11 cellular contexts compared by ENCODE assay signal in the genomic region with DNA sequence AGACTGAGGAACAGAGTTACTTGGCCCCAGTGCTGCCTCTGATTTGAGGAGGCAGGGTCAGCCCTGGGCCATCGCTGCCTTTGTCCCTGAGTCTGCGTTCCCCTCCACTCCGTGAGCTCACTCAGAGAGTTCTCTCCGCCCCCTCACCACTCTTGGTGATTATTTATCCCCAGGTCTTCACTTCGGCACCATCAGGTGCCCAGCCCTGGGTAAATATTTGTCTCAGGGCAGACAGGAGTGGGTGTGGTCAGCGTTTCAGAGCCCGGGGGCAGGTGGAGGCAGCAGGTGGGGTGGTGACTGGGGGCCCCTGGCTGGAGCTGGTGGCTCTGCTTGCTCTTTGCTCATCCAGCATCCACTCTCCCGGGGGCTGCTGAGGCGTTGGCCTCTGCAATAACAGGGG. TPM values are rescaled to one million over a fixed set of nuclear protein-coding genes. Genes with fewer than 3 reads are reported as not detected.
A peak's percentile ranks its signal among the peaks of the same experiment; 100 is the strongest.
DNase-seq lines count a peak whose midpoint lies in the region; ATAC-seq, FAIRE-seq and TF ChIP-seq lines count a peak whose summit lies in the region.
"Had no signal": no experiment of that assay in that cellular context is flagged by ENCODE, and none has a peak within 500 bp of the region (broad histone marks: within the 10 kb centered on the region; RNA-seq: fewer than 3 reads in every experiment).

No MANE protein-coding gene starts in this region.

- BruUV-seq in GM12878 (replicated peaks; lab: Mats Ljungman, UMichigan) = no TSS peak

- TF ChIP-seq RAD21 in GM12878 (IDR thresholded peaks at IDR 0.05; ENCODE audit: insufficient read depth, low read depth, low read length) = no peak

- peaks cover 3% of the 10 kb centered on the region; the same call in 1 of the 2 replicates for H4K20me1 ChIP-seq in GM12878 (ENCODE audit: control insufficient read depth, insufficient read depth)

- intact Hi-C loops in GM12878 (cut with micrococcal nuclease; ENCODE audit: unreplicated experiment) = no loop called here
- intact Hi-C loops in stomach (cut with DNase I; ENCODE audit: low total_unique reads) = no loop called here
- intact Hi-C loops in sciatic nerve (cut with DNase I) = loop anchor here (5.0 kb wide), 1 partner anchor 1349 kb away; no protein-coding TSS in a partner anchor

- H2AFZ ChIP-seq in GM12878 (ENCODE audit: control insufficient read depth, low read depth, low read length) = no peak overlapping the region

- SMC1A ChIA-PET in GM12878 (lab: Charles Lee; ENCODE audit: uncharacterized antibody, unreplicated experiment) = interaction anchor here (0.7 to 1.2 kb wide), 3 partner anchors 10 to 22 kb away, joined by 3 to 4 read pairs (median 3); no protein-coding TSS in a partner anchor

- POLR2A ChIA-PET in GM12878 (lab: Charles Lee) = interaction anchor here (0.5 to 1.2 kb wide), 2 partner anchors 22 to 171 kb away, joined by 3 read pairs; no protein-coding TSS in a partner anchor

- RAD21 ChIA-PET in GM12878 (lab: Charles Lee; ENCODE audit: unreplicated experiment) = no interaction called here

- 0 out of 2 replicates have a peak overlapping the region, but pooled peaks have one; percentile 11 for H3K4me2 ChIP-seq in GM12878 (ENCODE audit: control insufficient read depth, insufficient read depth)

- H3K9ac ChIP-seq in HUES6 (ENCODE audit: low read length) (no peak overlapping the region), GM12878 (ENCODE audit: control insufficient read depth, insufficient read depth, low read length) (no peak overlapping the region)

- no peak for TF ChIP-seq POLR2A in GM12878 (IDR thresholded peaks at IDR 0.05; ENCODE audit: low read depth, low read length)
- TF ChIP-seq POLR2A in stomach (IDR thresholded peaks at IDR 0.05) = no peak

- CTCF ChIA-PET in GM12878 (lab: Yijun Ruan, JAX) = interaction anchor here (1.8 kb wide), 1 partner anchor 10 kb away, joined by 8 read pairs; no protein-coding TSS in a partner anchor

- H3K4me1 ChIP-seq in HUES6 (ENCODE audit: control insufficient read depth, insufficient read depth, low read length) (peaks cover 29% of the 10 kb centered on the region), GM12878 (ENCODE audit: control insufficient read depth, insufficient read depth, low read length) (peaks cover 67% of the 10 kb centered on the region), stomach (peaks cover 54 to 96% (median 82%) of the 10 kb centered on the region in 4 donors)
- H3K4me1 ChIP-seq: HAP-1 had no signal

- in situ Hi-C loops in GM12878 (cut with MboI) = no loop called here

- no peaks in the 10 kb centered on the region for H3K27me3 ChIP-seq in HUES6 (ENCODE audit: control insufficient read depth, insufficient read depth, low read length)
- no peaks in the 10 kb centered on the region for H3K27me3 ChIP-seq in GM12878 (replicated peaks in 1 of 2; ENCODE audit: control insufficient read depth in 2 of 2, insufficient read depth in 2 of 2, low read length in 1 of 2)
- no peaks in the 10 kb centered on the region for H3K27me3 ChIP-seq in stomach

- peak; percentile 49 for DNase-seq in NCI-H2171 (lab: John Stamatoyannopoulos, UW)
- DNase-seq in GM12878 (ENCODE audit: low read depth, low spot score) = no peak
- peak; percentile 76 for DNase-seq in stomach
- no peak for DNase-seq in sciatic nerve (ENCODE audit: low spot score)
- DNase-seq: erythroblast, retina had no signal

- TF ChIP-seq EP300 in GM12878 (IDR thresholded peaks at IDR 0.05; ENCODE audit: borderline replicate concordance in 1 of 2, control insufficient read depth in 1 of 2, low read depth in 2 of 2, low read length in 2 of 2) (no peak), stomach (IDR thresholded peaks at IDR 0.05) (no peak)

- H3K4me3 ChIP-seq in HUES6 (ENCODE audit: low read depth, low read length) (peak overlapping the region; percentile 22; the same call in 1 of the 2 replicates), GM12878 (no peak overlapping the region), stomach (peak overlapping the region in 1 of 4 donors; percentile 10)
- H3K4me3 ChIP-seq: HAP-1 had no signal

- WGBS in GM12878 (ENCODE audit: insufficient coverage, insufficient replicate concordance, low lambda C conversion rate, missing lambda C conversion rate) = 57% methylated on average over 9 of the region's 9 CpGs
- WGBS in stomach, 5 donors = 30 to 52% (median 39%) methylated on average over 9 of the region's 9 CpGs

- H3K36me3 ChIP-seq in HUES6 (ENCODE audit: control insufficient read depth, insufficient read depth, low read length) = peaks cover 5% of the 10 kb centered on the region; the same call in 1 of the 2 replicates
- peaks cover 0 to 7% of the 10 kb centered on the region in 2 experiments; a peak in 3 of 4 replicates for H3K36me3 ChIP-seq in GM12878 (ENCODE audit: control insufficient read depth in 2 of 2, insufficient read depth in 2 of 2, low read length in 1 of 2)
- no peaks in the 10 kb centered on the region for H3K36me3 ChIP-seq in stomach
- H3K36me3 ChIP-seq: HAP-1 had no signal

- no peaks in the 10 kb centered on the region for H3K9me3 ChIP-seq in HUES6 (ENCODE audit: control insufficient read depth, insufficient read depth, low read depth, low read length)
- no peaks in the 10 kb centered on the region for H3K9me3 ChIP-seq in GM12878 (replicated peaks; ENCODE audit: control insufficient read depth, insufficient read depth, low read length)
- H3K9me3 ChIP-seq in stomach = no peaks in the 10 kb centered on the region
- H3K9me3 ChIP-seq: HAP-1 had no signal

- H3K27ac ChIP-seq in HUES6 (ENCODE audit: low read depth, low read length) (0 out of 2 replicates have a peak overlapping the region, but pooled peaks have one; percentile 32), GM12878 (ENCODE audit: control insufficient read depth, insufficient read depth) (no peak overlapping the region), stomach (peak overlapping the region; percentile 66 to 80 (median 75))

- no peak for FAIRE-seq in GM12878 (lab: Jason Lieb, UNC)

- ATAC-seq in GM12878 (no peak), HG03135 (IDR thresholded peaks at IDR 0.05; ENCODE audit: unreplicated experiment) (no peak), sciatic nerve (no peak), GM21723 (IDR thresholded peaks at IDR 0.05; ENCODE audit: unreplicated experiment) (no peak)

- no peak for TF ChIP-seq CTCF in GM12878 (IDR thresholded peaks at IDR 0.05 in 2 of 3, conservative IDR thresholded peaks at IDR 0.05 in 1 of 3; ENCODE audit: control insufficient read depth in 2 of 3, extremely low read depth in 1 of 3, insufficient read depth in 1 of 3, low read depth in 3 of 3, low read length in 3 of 3)
- TF ChIP-seq CTCF in stomach (IDR thresholded peaks at IDR 0.05) = peak in 1 of 7 experiments; percentile 4

- peaks cover 66% of the 10 kb centered on the region for H3K79me2 ChIP-seq in GM12878 (ENCODE audit: control insufficient read depth, insufficient read depth, low read length)

RNA-seq across cellular contexts. Expression of a gene that starts 20.6 kb away (rescaled TPM):
- total RNA-seq in GM12878 (2013; cell fraction: nucleolus; rRNA removed) = 40.0 and 40.4 TPM in 2 replicates
- total RNA-seq in GM12878 (2014; rRNA removed) = 18.3 and 21.3 TPM in 2 replicates
- total RNA-seq in GM12878 (2014; rRNA removed; fragmentation: Illumina TruSeq; extraction: Trizol) = 4.0 and 5.1 TPM in 2 replicates
- total RNA-seq in GM12878 (2021) = 15.8 and 20.9 TPM in 2 replicates
- polyA plus RNA-seq in GM12878 (2011; ENCODE audit: low read depth) = 2.2 TPM
- 5.5 and 9.5 TPM in 2 replicates for polyA plus RNA-seq in GM12878 (2011; rRNA removed)
- polyA plus RNA-seq in GM12878 (2011; cell fraction: cytosol; rRNA removed) = 10.6 and 16.8 TPM in 2 replicates
- 80.7 and 84.7 TPM in 2 replicates for polyA plus RNA-seq in GM12878 (2011; cell fraction: nucleus; rRNA removed)
- 9.0 and 17.0 TPM in 2 replicates for polyA plus RNA-seq in GM12878 (2012)
- 0.63 and 1.9 TPM in 2 replicates for polyA plus RNA-seq in GM12878 (2014; fragmentation: Illumina TruSeq; extraction: Trizol)
- under 1 TPM in 1 of 2 experiments, not detected in 1; 0.09 TPM for polyA plus RNA-seq in GM12878 (2014; fragmentation: Nextera tagmentation; extraction: Ambion mirVana)
- polyA plus RNA-seq in GM12878 (2014; rRNA removed) = 17.5 and 20.7 TPM in 2 replicates
- 1 to 10 TPM; 2.2 to 4.1 TPM for polyA plus RNA-seq in GM12878 (2016; fragmentation: Nextera tagmentation; extraction: Ambion mirVana)
- 5.9 and 11.1 TPM in 2 replicates for polyA minus RNA-seq in GM12878 (2011; rRNA and poly(A)+ RNA removed)
- 4.5 and 8.8 TPM in 2 replicates for polyA minus RNA-seq in GM12878 (2011; cell fraction: cytosol; rRNA and poly(A)+ RNA removed)
- polyA minus RNA-seq in GM12878 (2011; cell fraction: nucleus; rRNA and poly(A)+ RNA removed) = 12.8 and 20.3 TPM in 2 replicates
- 100 to 1,000 TPM in 1 of 5 donors, 10 to 100 TPM in 4; 25.7 to 268 (median 55.4) TPM for total RNA-seq in stomach
- 10 to 100 TPM; 32.4 to 95.8 (median 39.7) TPM for polyA plus RNA-seq in stomach
- 19.3 TPM for total RNA-seq in sciatic nerve

RNA-seq across cellular contexts. Expression of a gene that starts 34.6 kb away (rescaled TPM):
- total RNA-seq in GM12878 (2013; cell fraction: nucleolus; rRNA removed) = 29.8 and 32.3 TPM in 2 replicates
- 36.9 and 44.8 TPM in 2 replicates for total RNA-seq in GM12878 (2014; rRNA removed)
- total RNA-seq in GM12878 (2014; rRNA removed; fragmentation: Illumina TruSeq; extraction: Trizol) = 25.2 and 26.5 TPM in 2 replicates
- 42.4 and 45.0 TPM in 2 replicates for total RNA-seq in GM12878 (2021)
- polyA plus RNA-seq in GM12878 (2011; ENCODE audit: low read depth) = 50.7 TPM
- polyA plus RNA-seq in GM12878 (2011; rRNA removed) = 27.5 and 43.3 TPM in 2 replicates
- polyA plus RNA-seq in GM12878 (2011; cell fraction: cytosol; rRNA removed) = 75.3 and 80.0 TPM in 2 replicates
- 104 and 138 TPM in 2 replicates for polyA plus RNA-seq in GM12878 (2011; cell fraction: nucleus; rRNA removed)
- polyA plus RNA-seq in GM12878 (2012) = 42.3 and 52.6 TPM in 2 replicates
- 11.7 and 21.1 TPM in 2 replicates for polyA plus RNA-seq in GM12878 (2014; fragmentation: Illumina TruSeq; extraction: Trizol)
- polyA plus RNA-seq in GM12878 (2014; fragmentation: Nextera tagmentation; extraction: Ambion mirVana) = 10 to 100 TPM; 51.6 to 55.3 TPM
- 43.9 and 48.5 TPM in 2 replicates for polyA plus RNA-seq in GM12878 (2014; rRNA removed)
- 10 to 100 TPM; 75.5 to 76.7 TPM for polyA plus RNA-seq in GM12878 (2016; fragmentation: Nextera tagmentation; extraction: Ambion mirVana)
- 12.9 and 37.6 TPM in 2 replicates for polyA minus RNA-seq in GM12878 (2011; rRNA and poly(A)+ RNA removed)
- polyA minus RNA-seq in GM12878 (2011; cell fraction: cytosol; rRNA and poly(A)+ RNA removed) = 13.3 and 22.1 TPM in 2 replicates
- polyA minus RNA-seq in GM12878 (2011; cell fraction: nucleus; rRNA and poly(A)+ RNA removed) = 12.8 and 21.5 TPM in 2 replicates
- total RNA-seq in stomach = 100 to 1,000 TPM in 1 of 5 donors, 10 to 100 TPM in 2, 1 to 10 TPM in 2; 1.8 to 107 (median 11.2) TPM
- polyA plus RNA-seq in stomach = 10 to 100 TPM; 28.2 to 44.3 (median 36.0) TPM
- total RNA-seq in sciatic nerve = 8.8 TPM

RNA-seq across cellular contexts. Expression of a gene that starts 37.4 kb away (rescaled TPM):
- total RNA-seq in GM12878 (2013; cell fraction: nucleolus; rRNA removed) = 5.5 and 7.7 TPM in 2 replicates
- total RNA-seq in GM12878 (2014; rRNA removed) (2.0 and 3.5 TPM in 2 replicates), GM12878 (2014; rRNA removed; fragmentation: Illumina TruSeq; extraction: Trizol) (0.83 and 0.98 TPM in 2 replicates), GM12878 (2021) (21.3 and 23.5 TPM in 2 replicates), stomach (10 to 100 TPM in 2 of 5 donors, 1 to 10 TPM in 1, under 1 TPM in 1, not detected in 1; 0.45 to 13.4 (median 7.4) TPM), sciatic nerve (0.45 TPM)
- 3.8 TPM for polyA plus RNA-seq in GM12878 (2011; ENCODE audit: low read depth)
- polyA plus RNA-seq in GM12878 (2011; rRNA removed) (0.24 and 0.92 TPM in 2 replicates), GM12878 (2014; fragmentation: Illumina TruSeq; extraction: Trizol) (0.53 TPM in 1 of 2 replicates, not detected in the other), GM12878 (2014; fragmentation: Nextera tagmentation; extraction: Ambion mirVana) (under 1 TPM in 1 of 2 experiments, not detected in 1; 0.44 TPM), GM12878 (2014; rRNA removed) (7.5 and 11.8 TPM in 2 replicates), GM12878 (2016; fragmentation: Nextera tagmentation; extraction: Ambion mirVana) (10 to 100 TPM; 21.9 to 23.6 TPM), stomach (1 to 10 TPM; 2.7 to 7.0 (median 5.0) TPM)
- 2.8 and 2.9 TPM in 2 replicates for polyA plus RNA-seq in GM12878 (2011; cell fraction: cytosol; rRNA removed)
- polyA plus RNA-seq in GM12878 (2011; cell fraction: nucleus; rRNA removed) = 8.0 and 12.0 TPM in 2 replicates
- 12.1 and 14.3 TPM in 2 replicates for polyA plus RNA-seq in GM12878 (2012)
- polyA minus RNA-seq in GM12878 (2011; rRNA and poly(A)+ RNA removed) = 0.66 and 4.7 TPM in 2 replicates
- 7.4 and 9.8 TPM in 2 replicates for polyA minus RNA-seq in GM12878 (2011; cell fraction: cytosol; rRNA and poly(A)+ RNA removed)
- polyA minus RNA-seq in GM12878 (2011; cell fraction: nucleus; rRNA and poly(A)+ RNA removed) = 3.3 and 9.2 TPM in 2 replicates

RNA-seq across cellular contexts. Expression of a gene that starts 47.2 kb away (rescaled TPM):
- 1.4 and 1.6 TPM in 2 replicates for total RNA-seq in GM12878 (2013; cell fraction: nucleolus; rRNA removed)
- total RNA-seq in GM12878 (2014; rRNA removed) (0.05 and 0.06 TPM in 2 replicates), GM12878 (2014; rRNA removed; fragmentation: Illumina TruSeq; extraction: Trizol) (not detected in 2 replicates), GM12878 (2021) (0.05 and 0.13 TPM in 2 replicates), stomach (not detected), sciatic nerve (not detected)
- not detected for polyA plus RNA-seq in GM12878 (2011; ENCODE audit: low read depth)
- polyA plus RNA-seq in GM12878 (2011; rRNA removed) (not detected in 2 replicates), GM12878 (2014; fragmentation: Illumina TruSeq; extraction: Trizol) (not detected in 2 replicates), GM12878 (2014; fragmentation: Nextera tagmentation; extraction: Ambion mirVana) (not detected), GM12878 (2014; rRNA removed) (0.04 and 0.18 TPM in 2 replicates), GM12878 (2016; fragmentation: Nextera tagmentation; extraction: Ambion mirVana) (not detected), stomach (under 1 TPM in 1 of 3 donors, not detected in 2; 0.20 TPM)
- polyA plus RNA-seq in GM12878 (2011; cell fraction: cytosol; rRNA removed) = 0.03 TPM in 1 of 2 replicates, not detected in the other
- 0.28 and 0.37 TPM in 2 replicates for polyA plus RNA-seq in GM12878 (2011; cell fraction: nucleus; rRNA removed)
- 0.14 and 0.17 TPM in 2 replicates for polyA plus RNA-seq in GM12878 (2012)
- 0.05 TPM in 1 of 2 replicates, not detected in the other for polyA minus RNA-seq in GM12878 (2011; rRNA and poly(A)+ RNA removed)
- not detected in 2 replicates for polyA minus RNA-seq in GM12878 (2011; cell fraction: cytosol; rRNA and poly(A)+ RNA removed)
- 0.12 TPM in 1 of 2 replicates, not detected in the other for polyA minus RNA-seq in GM12878 (2011; cell fraction: nucleus; rRNA and poly(A)+ RNA removed)
- total RNA-seq: mesenteric fat pad had no signal

Comparison
In these comparisons a context has a peak if more than half of its experiments do, and no peak if none do; other contexts are left out.
1. DNase-seq: peak in NCI-H2171 (single experiment) and stomach (single experiment); none in GM12878 (single experiment) and sciatic nerve (single experiment).